25 cellular contexts compared by ENCODE assay signal in the genomic region with DNA sequence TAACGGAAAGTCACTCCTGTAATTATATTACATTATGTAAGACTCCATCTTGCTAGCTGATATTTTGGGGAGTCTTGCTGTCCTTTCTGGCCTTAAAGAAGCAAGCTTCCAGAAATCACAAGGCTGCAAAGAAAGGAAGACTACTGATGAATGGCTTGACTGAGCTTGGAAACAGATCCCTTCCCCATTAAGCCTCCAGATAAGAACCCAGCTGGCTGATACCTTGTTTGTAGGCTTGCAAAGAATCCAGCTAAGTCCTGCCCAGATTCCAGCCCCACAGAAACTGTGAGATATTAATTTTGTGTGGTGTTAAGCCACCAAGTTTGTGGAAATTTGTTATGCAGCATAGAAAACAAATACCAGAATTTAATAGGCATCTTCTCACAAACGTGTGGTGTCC.
"Had no signal": no experiment of that assay in that cellular context is flagged by ENCODE, and none has a peak within 500 bp of the region (broad histone marks: within the 10 kb centered on the region; RNA-seq: fewer than 3 reads in every experiment).

No MANE protein-coding gene starts in this region.

- H2AFZ ChIP-seq: hepatocyte, neural progenitor cell had no signal

- H3K9me3 ChIP-seq: lower lobe of right lung, neutrophil, ovary, right atrium auricular region, right lobe of liver, suprapubic skin, thoracic aorta, tibial artery, upper lobe of right lung had no signal

- H3K4me1 ChIP-seq: left lung, lower lobe of right lung, neural progenitor cell, right atrium auricular region, right lobe of liver, suprapubic skin, tibial artery, upper lobe of right lung had no signal

- H3K4me2 ChIP-seq: hepatocyte, neural progenitor cell, smooth muscle cell had no signal

- H3K27ac ChIP-seq: hepatocyte, left lung, lower lobe of right lung, neural progenitor cell, neutrophil, ovary, right atrium auricular region, right lobe of liver, suprapubic skin, thoracic aorta, tibial artery, upper lobe of right lung had no signal

- ATAC-seq: left colon; left lung; lower lobe of right lung; natural killer cell; right lobe of liver; stimulated activated naive B cell treated with anti-CD40 and anti-IgM and Interleukin-4, amounts not matched to agents 10 μg/mL and 1 μg/mL and 100 μg/mL, for 72 hours; upper lobe of right lung had no signal

- H3K9ac ChIP-seq: neural progenitor cell had no signal

- H3K4me3 ChIP-seq: hepatocyte, left lung, lower lobe of right lung, neural progenitor cell, ovary, right atrium auricular region, right lobe of liver, smooth muscle cell, suprapubic skin, thoracic aorta, tibial artery, upper lobe of right lung had no signal

- H3K79me2 ChIP-seq: hepatocyte had no signal

- DNase-seq: left colon; left lung; lower lobe of right lung; mammary epithelial cell; mesenchymal stem cell; naive B cell; natural killer cell; nephron progenitor cell; occipital lobe; ovary; right lobe of liver; stimulated activated CD4-positive, alpha-beta T cell treated with anti-CD3 and anti-CD28 coated beads, Interleukin-1b, Interleukin-23, amount 100 ng/mL, for 48 hours; stimulated activated CD4-positive, alpha-beta T cell treated with anti-CD3 and anti-CD28 coated beads, Interleukin-2, amount 100 ng/mL, for 48 hours; stimulated activated CD4-positive, alpha-beta T cell treated with anti-CD3 and anti-CD28 coated beads, Interleukin-4, amount 100 ng/mL, for 4 hours; stimulated activated naive B cell treated with anti-CD40 and anti-IgM and Interleukin-4, amounts not matched to agents 10 μg/mL and 1 μg/mL and 100 μg/mL, for 72 hours; tibial artery; trophoblast cell; upper lobe of right lung had no signal

- H3K27me3 ChIP-seq: hepatocyte, left lung, neural progenitor cell, neutrophil, ovary, right atrium auricular region, right lobe of liver, suprapubic skin, tibial artery, upper lobe of right lung had no signal

- H3K36me3 ChIP-seq: left lung, lower lobe of right lung, neural progenitor cell, neutrophil, ovary, right atrium auricular region, right lobe of liver, suprapubic skin, thoracic aorta, tibial artery, upper lobe of right lung had no signal
